In the genomic region with DNA sequence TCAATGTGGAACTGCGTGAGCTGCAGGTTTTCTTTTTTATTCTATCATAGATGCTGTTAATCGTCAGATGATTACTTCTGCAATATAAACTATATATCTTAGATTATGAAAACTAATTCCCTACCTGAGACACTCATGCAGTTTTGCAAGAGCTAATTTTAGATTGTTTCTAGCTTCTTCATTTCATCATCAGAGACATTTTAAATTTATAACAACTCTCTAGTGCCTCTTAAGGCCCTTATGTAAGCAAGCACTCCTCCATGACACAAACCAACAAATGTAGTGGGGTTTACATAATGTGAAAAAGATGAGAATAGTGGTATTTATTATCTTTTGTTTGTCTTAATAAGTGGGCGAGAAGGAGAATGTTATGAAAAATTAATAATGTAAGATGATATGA, we compare ENCODE assay signal across 23 cellular contexts.
"Had no signal": no experiment of that assay in that cellular context is flagged by ENCODE, and none has a peak within 500 bp of the region (broad histone marks: within the 10 kb centered on the region; RNA-seq: fewer than 3 reads in every experiment).

No MANE protein-coding gene starts in this region.

- H3K36me3 ChIP-seq: esophagus muscularis mucosa, heart right ventricle, left lung, neural progenitor cell, right atrium auricular region, spleen, tibial artery had no signal

- H3K4me1 ChIP-seq: esophagus muscularis mucosa, foreskin keratinocyte, heart right ventricle, left lung, parathyroid adenoma, right atrium auricular region, spleen, testis, tibial artery had no signal

- H3K9me3 ChIP-seq: esophagus muscularis mucosa, heart right ventricle, left lung, right atrium auricular region, spleen, testis, tibial artery had no signal

- H3K4me3 ChIP-seq: dorsolateral prefrontal cortex, esophagus muscularis mucosa, heart right ventricle, left lung, neural progenitor cell, right atrium auricular region, spleen, testis, tibial artery had no signal

- DNase-seq: dorsolateral prefrontal cortex; effector CD4-positive, alpha-beta T cell; foreskin keratinocyte; glutamatergic neuron; heart right ventricle; hippocampal formation; left cardiac atrium; left lung; mesendoderm; midbrain; naive thymus-derived CD4-positive, alpha-beta T cell; spleen; stimulated activated CD4-positive, alpha-beta T cell treated with anti-CD3 and anti-CD28 coated beads, Interleukin-4, amount 100 ng/mL, for 4 hours; stimulated activated naive CD8-positive, alpha-beta T cell treated with anti-CD3 and anti-CD28 coated beads, Interleukin-15, Interleukin-2, amounts not matched to agents 100 U/mL and 50 U/mL, for 24 hours; substantia nigra; testis; tibial artery had no signal

- H3K27ac ChIP-seq: dorsolateral prefrontal cortex, esophagus muscularis mucosa, foreskin keratinocyte, heart right ventricle, left lung, neural progenitor cell, parathyroid adenoma, right atrium auricular region, spleen, testis, tibial artery had no signal

- H3K27me3 ChIP-seq: esophagus muscularis mucosa, heart right ventricle, left lung, neural progenitor cell, right atrium auricular region, spleen, testis, tibial artery had no signal

- ATAC-seq: foreskin keratinocyte; heart right ventricle; left cardiac atrium; left lung; naive thymus-derived CD4-positive, alpha-beta T cell; sciatic nerve; stimulated activated memory B cell treated with anti-CD40 and anti-IgM and Interleukin-4, amounts not matched to agents 10 μg/mL and 1 μg/mL and 100 μg/mL, for 72 hours; stimulated activated naive CD8-positive, alpha-beta T cell treated with anti-CD3 and anti-CD28 coated beads, Interleukin-15, Interleukin-2, amounts not matched to agents 100 U/mL and 50 U/mL, for 24 hours had no signal
